Comparison of ENCODE assay signal across 8 cellular contexts in the genomic region with DNA sequence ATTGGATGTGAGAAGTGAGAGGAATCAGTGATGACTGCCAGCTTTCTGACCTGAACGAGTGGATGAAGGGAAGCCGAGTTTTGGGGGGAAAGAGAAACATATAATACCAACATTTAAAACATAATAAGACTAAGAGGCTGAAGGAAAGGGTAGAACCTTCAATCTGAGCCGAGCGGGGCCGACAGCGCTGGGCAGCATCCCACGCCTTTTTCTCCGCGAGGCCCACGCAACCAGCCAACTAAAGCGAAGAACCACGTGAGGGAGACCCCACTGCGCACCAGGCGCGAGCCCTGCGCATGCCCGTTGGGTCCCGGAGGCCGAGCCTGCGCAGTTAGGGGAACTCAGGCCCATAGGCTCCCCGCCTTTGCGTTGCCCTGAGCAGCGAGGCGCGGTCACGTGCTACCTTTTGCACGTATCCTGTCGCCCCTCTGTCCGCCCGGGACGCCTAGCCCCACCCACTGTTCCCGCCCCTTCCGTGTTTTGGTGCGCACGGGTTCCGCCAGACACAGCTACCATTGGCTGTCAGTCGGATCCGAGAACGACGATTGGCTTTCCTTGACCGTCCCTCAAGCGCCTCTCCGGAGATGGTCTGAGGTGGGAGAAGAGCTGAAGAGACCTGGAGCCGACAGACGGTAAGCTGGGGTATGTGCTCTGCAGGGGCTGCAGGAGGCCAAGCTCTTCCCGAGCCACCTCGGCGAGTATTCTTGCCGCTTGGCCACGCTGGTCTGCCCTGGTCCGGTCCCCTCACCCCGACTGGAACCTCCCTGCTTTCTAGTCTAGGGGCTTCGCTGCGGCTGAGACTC. TPM values are rescaled to one million over a fixed set of nuclear protein-coding genes. Genes with fewer than 3 reads are reported as not detected.
DNase-seq lines count a peak whose midpoint lies in the region; ATAC-seq lines count a peak whose summit lies in the region.

A gene with protein sequence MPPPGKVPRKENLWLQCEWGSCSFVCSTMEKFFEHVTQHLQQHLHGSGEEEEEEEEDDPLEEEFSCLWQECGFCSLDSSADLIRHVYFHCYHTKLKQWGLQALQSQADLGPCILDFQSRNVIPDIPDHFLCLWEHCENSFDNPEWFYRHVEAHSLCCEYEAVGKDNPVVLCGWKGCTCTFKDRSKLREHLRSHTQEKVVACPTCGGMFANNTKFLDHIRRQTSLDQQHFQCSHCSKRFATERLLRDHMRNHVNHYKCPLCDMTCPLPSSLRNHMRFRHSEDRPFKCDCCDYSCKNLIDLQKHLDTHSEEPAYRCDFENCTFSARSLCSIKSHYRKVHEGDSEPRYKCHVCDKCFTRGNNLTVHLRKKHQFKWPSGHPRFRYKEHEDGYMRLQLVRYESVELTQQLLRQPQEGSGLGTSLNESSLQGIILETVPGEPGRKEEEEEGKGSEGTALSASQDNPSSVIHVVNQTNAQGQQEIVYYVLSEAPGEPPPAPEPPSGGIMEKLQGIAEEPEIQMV (plus strand): TSS at position 573 of the 803 bp plus-strand sequence. CDS start 5,365 bp downstream, outside the sequence.

- H3K4me3 ChIP-seq in BLaER1 treated with 17β-estradiol and CSF1 and Interleukin-3, amounts not matched to agents 10 nM and 100 nM: peak within 1 kb of the TSS; percentile 77 to 96 (median 87)

- peaks cover 0 to 20% (median 11%) of the 10 kb centered on the region in 11 experiments; a peak in 13 of 22 replicates for H4K20me1 ChIP-seq in BLaER1 treated with 17β-estradiol and CSF1 and Interleukin-3, amounts not matched to agents 10 nM and 100 nM

- H3K9ac ChIP-seq in BLaER1 treated with 17β-estradiol and CSF1 and Interleukin-3, amounts not matched to agents 10 nM and 100 nM: peak within 1 kb of the TSS; percentile 76 to 91 (median 84)

- H3K27ac ChIP-seq in BLaER1 treated with 17β-estradiol and CSF1 and Interleukin-3, amounts not matched to agents 10 nM and 100 nM: peak within 1 kb of the TSS; percentile 55 to 79 (median 73); a peak in 21 of 22 replicates

- H3K4me1 ChIP-seq in BLaER1 treated with 17β-estradiol and CSF1 and Interleukin-3, amounts not matched to agents 10 nM and 100 nM: peaks cover 20 to 28% (median 24%) of the 10 kb centered on the region in 10 experiments

- intact Hi-C loops in left colon (cut with DNase I, micrococcal nuclease): no loop called here

- peaks cover 29 to 49% (median 43%) of the 10 kb centered on the region in 11 experiments for H3K36me3 ChIP-seq in BLaER1 treated with 17β-estradiol and CSF1 and Interleukin-3, amounts not matched to agents 10 nM and 100 nM

- DNase-seq in NCI-H748 (lab: John Stamatoyannopoulos, UW; ENCODE audit: unreplicated experiment): peak; percentile 98
- peak; percentile 100 for DNase-seq in activated CD4-positive, alpha-beta T cell treated with anti-CD3 and anti-CD28 coated beads, Interleukin-2, amount 50 U/mL, for 1 hour
- peak; percentile 64 for DNase-seq in cortex of kidney (lab: John Stamatoyannopoulos, UW)
- peak; percentile 100 for DNase-seq in left colon
- DNase-seq in stimulated activated CD4-positive, alpha-beta T cell treated with anti-CD3 and anti-CD28 coated beads, Interleukin-1b, Interleukin-23, amount 100 ng/mL, for 48 hours: peak; percentile 100

- H3K4me2 ChIP-seq in BLaER1 treated with 17β-estradiol and CSF1 and Interleukin-3, amounts not matched to agents 10 nM and 100 nM: peak within 1 kb of the TSS; percentile 90 to 98 (median 92)

- no peaks in the 10 kb centered on the region for H3K9me3 ChIP-seq in BLaER1 treated with 17β-estradiol and CSF1 and Interleukin-3, amounts not matched to agents 10 nM and 100 nM (replicated peaks in 1 of 11)

- ATAC-seq in GM19351 (IDR thresholded peaks at IDR 0.05; ENCODE audit: unreplicated experiment): peak; percentile 94
- peak; percentile 96 for ATAC-seq in HG03521 (IDR thresholded peaks at IDR 0.05; ENCODE audit: unreplicated experiment)
- peak; percentile 92 for ATAC-seq in left colon

- H3K27me3 ChIP-seq in BLaER1 treated with 17β-estradiol and CSF1 and Interleukin-3, amounts not matched to agents 10 nM and 100 nM: no peaks in the 10 kb centered on the region

RNA-seq across cellular contexts. Expression of the gene that starts here (rescaled TPM):
- total RNA-seq in left colon: 10 to 100 TPM; 34.9 to 35.7 TPM

Comparison
In these comparisons a context has a peak if more than half of its experiments do, and no peak if none do; other contexts are left out.
1. Peak in every context shown above with its lines: DNase-seq, ATAC-seq, H3K4me3 ChIP-seq and H3K27ac ChIP-seq.